Comparison of ENCODE assay signal across 20 cellular contexts in genomic region chr1:229097356-229097755, GRCh38.
DNase-seq lines count a peak whose midpoint lies in the region; ATAC-seq, FAIRE-seq and TF ChIP-seq lines count a peak whose summit lies in the region.
"Had no signal": no experiment of that assay in that cellular context is flagged by ENCODE, and none has a peak within 500 bp of the region (broad histone marks: within the 10 kb centered on the region; RNA-seq: fewer than 3 reads in every experiment).

No MANE protein-coding gene starts in this region.

- H3K79me2 ChIP-seq in GM23338 (replicated peaks; ENCODE audit: insufficient read depth) (no peaks in the 10 kb centered on the region), H1 (ENCODE audit: control insufficient read depth in 1 of 2, insufficient read depth in 2 of 2, low read length in 2 of 2) (no peaks in the 10 kb centered on the region), mesendoderm (ENCODE audit: control insufficient read depth, insufficient read depth, low read length) (no peaks in the 10 kb centered on the region)

- H2BK15ac ChIP-seq in H1 (ENCODE audit: low read length) (no peak overlapping the region), mesendoderm (replicated peaks; ENCODE audit: low read depth) (no peak overlapping the region)

- ATAC-seq in GM23338, result no peak
- no peak for ATAC-seq in GM18511 (IDR thresholded peaks at IDR 0.05; ENCODE audit: unreplicated experiment)
- ATAC-seq: CD8-positive, alpha-beta T cell; GM12878; HepG2 had no signal

- H3F3A ChIP-seq in GM23338 (replicated peaks; ENCODE audit: low read depth), result peaks cover 8% of the 10 kb centered on the region

- H3K56ac ChIP-seq in H1 (replicated peaks; ENCODE audit: insufficient read length, low read depth, low read length) (no peak overlapping the region), mesendoderm (ENCODE audit: low read length) (peak overlapping the region; percentile 47)

- CTCF ChIA-PET in H1 (lab: Charles Lee; ENCODE audit: partially characterized antibody), result interaction anchor here (0.7 to 1.3 kb wide), 2 partner anchors 27 to 103 kb away, joined by 3 read pairs; no protein-coding TSS in a partner anchor

- H3K9me2 ChIP-seq in GM23338 (ENCODE audit: insufficient read depth), result peaks cover 9% of the 10 kb centered on the region; the same call in 1 of the 2 replicates

- H3K9me3 Mint-ChIP-seq in GM23338 (peaks cover 6% of the 10 kb centered on the region; the same call in 2 of the 3 replicates), type B pancreatic cell (peaks cover 9% of the 10 kb centered on the region)

- no peak overlapping the region; the same call in 1 of the 2 replicates for H2BK12ac ChIP-seq in H1 (ENCODE audit: low read depth, low read length)

- H3K4me2 ChIP-seq in GM23338 (no peak overlapping the region), H1 (ENCODE audit: insufficient read depth in 1 of 2, low read depth in 2 of 2, low read length in 2 of 2) (no peak overlapping the region), mesendoderm (ENCODE audit: low read length) (no peak overlapping the region)
- H3K4me2 ChIP-seq: BLaER1 had no signal

- no peak for TF ChIP-seq EP300 in H1 (IDR thresholded peaks at IDR 0.05; ENCODE audit: borderline replicate concordance in 1 of 2, low read depth in 2 of 2, low read length in 2 of 2)

- no peak for TF ChIP-seq POLR2A in H1 (IDR thresholded peaks at IDR 0.05; ENCODE audit: control extremely low read depth in 1 of 2, low read depth in 2 of 2, low read length in 2 of 2)

- H4K8ac ChIP-seq in H1 (ENCODE audit: extremely low read depth, insufficient read depth, low read length), result no peak overlapping the region
- no peak overlapping the region for H4K8ac ChIP-seq in mesendoderm (ENCODE audit: low read depth, low read length)

- H3K23ac ChIP-seq in H1 (ENCODE audit: insufficient read length) (no peak overlapping the region), mesendoderm (ENCODE audit: low read length) (peak overlapping the region; percentile 34)

- H3K23me2 ChIP-seq in H1 (ENCODE audit: low read depth, low read length), result peaks cover 3% of the 10 kb centered on the region

- H2AFZ ChIP-seq in GM23338 (no peak overlapping the region), H1 (ENCODE audit: low read length) (no peak overlapping the region)
- H2AFZ ChIP-seq: GM23248 had no signal

- 90% methylated on average over 7 of the region's 7 CpGs; no CpG with 5 or more reads in 1 of the 2 experiments for WGBS in H1 (ENCODE audit: extremely low coverage in 1 of 2, insufficient coverage in 1 of 2, insufficient read length in 1 of 2, insufficient replicate concordance in 2 of 2, low coverage in 1 of 2, low lambda C conversion rate in 2 of 2, missing lambda C conversion rate in 1 of 2), 2 experiments
- WGBS in mesendoderm (ENCODE audit: extremely low coverage, insufficient coverage, low lambda C conversion rate), result no CpG with 5 or more reads among the region's 7 CpGs

- H3K9ac ChIP-seq in H1 (replicated peaks in 1 of 4; ENCODE audit: extremely low read depth in 1 of 4, low read depth in 3 of 4, low read length in 3 of 4) (no peak overlapping the region), mesendoderm (ENCODE audit: low read length) (no peak overlapping the region)
- H3K9ac ChIP-seq: BLaER1, GM23248 had no signal

- H3K27ac ChIP-seq in GM23338 (ENCODE audit: low read depth), result no peak overlapping the region
- H3K27ac ChIP-seq in H1 (ENCODE audit: low read depth, low read length), result no peak overlapping the region
- H3K27ac ChIP-seq in mesendoderm (ENCODE audit: low read depth, low read length), result no peak overlapping the region
- H3K27ac ChIP-seq: BLaER1, GM23248 had no signal

- no peaks in the 10 kb centered on the region for H4K20me1 ChIP-seq in GM23338 (replicated peaks; ENCODE audit: insufficient read depth)
- H4K20me1 ChIP-seq in H1 (replicated peaks in 1 of 2; ENCODE audit: control insufficient read depth in 1 of 2, insufficient read depth in 2 of 2, low read length in 2 of 2), result no peaks in the 10 kb centered on the region
- H4K20me1 ChIP-seq: BLaER1 had no signal

- H3K4me1 Mint-ChIP-seq in GM23338, result peaks cover 46% of the 10 kb centered on the region
- H3K4me1 Mint-ChIP-seq in type B pancreatic cell (ENCODE audit: unreplicated experiment), result peaks cover 53% of the 10 kb centered on the region
- H3K4me1 Mint-ChIP-seq: CD14-positive monocyte had no signal

- H3K18ac ChIP-seq in H1 (ENCODE audit: extremely low read depth, low read length) (peak overlapping the region; percentile 33; the same call in 1 of the 2 replicates), mesendoderm (ENCODE audit: low read length) (peak overlapping the region; percentile 4)

- H3K27me3 Mint-ChIP-seq in GM23338 (ENCODE audit: insufficient read depth, low read depth, poor library complexity) (peaks cover 1% of the 10 kb centered on the region), type B pancreatic cell (no peaks in the 10 kb centered on the region)

- H3K36me3 Mint-ChIP-seq in GM23338 (ENCODE audit: low read depth), result peaks cover 8% of the 10 kb centered on the region; the same call in 2 of the 3 replicates
- no peaks in the 10 kb centered on the region for H3K36me3 Mint-ChIP-seq in type B pancreatic cell
- H3K36me3 Mint-ChIP-seq: CD14-positive monocyte; CD8-positive, alpha-beta T cell; IgD-negative memory B cell had no signal

- no peak overlapping the region for H2BK5ac ChIP-seq in H1 (ENCODE audit: low read depth, low read length)
- no peak overlapping the region for H2BK5ac ChIP-seq in mesendoderm (ENCODE audit: low read length)

- H2BK20ac ChIP-seq in H1 (ENCODE audit: low read length), result peak overlapping the region; percentile 38; the same call in 1 of the 2 replicates

- no peak overlapping the region for H2BK120ac ChIP-seq in H1 (replicated peaks; ENCODE audit: low read depth, low read length)
- no peak overlapping the region for H2BK120ac ChIP-seq in mesendoderm (ENCODE audit: low read depth, low read length)

- H3K14ac ChIP-seq in H1 (ENCODE audit: insufficient read length), result no peak overlapping the region

- DNase-seq in GM23338 (ENCODE audit: low spot score), result no peak
- DNase-seq in H1 (ENCODE audit: low read depth in 1 of 2, low spot score in 2 of 2), result no peak
- DNase-seq in mesendoderm, result no peak
- DNase-seq in type B pancreatic cell (ENCODE audit: extremely low spot score, unreplicated experiment), result no peak
- no peak for DNase-seq in hepatic stellate cell (ENCODE audit: low spot score)
- DNase-seq in SHP77 treated with DMSO at 0.1 percent for 48 hours (lab: John Stamatoyannopoulos, UW), result no peak
- DNase-seq: 8988T; Calu3; CD8-positive, alpha-beta T cell; DMS79 treated with DMSO at 0.1 percent for 48 hours; EL; GM23248; H7 had no signal

- H3K4me3 ChIP-seq in GM23338 (no peak overlapping the region), H1 (ENCODE audit: extremely low read depth in 1 of 4, insufficient read depth in 2 of 4, low read depth in 3 of 4, low read length in 4 of 4) (no peak overlapping the region), mesendoderm (ENCODE audit: low read length) (no peak overlapping the region)
- H3K4me3 ChIP-seq: BLaER1, GM12878, GM23248 had no signal

- no peaks in the 10 kb centered on the region for H3K79me1 ChIP-seq in H1 (ENCODE audit: low read depth, low read length)
- H3K79me1 ChIP-seq in mesendoderm (ENCODE audit: low read length), result no peaks in the 10 kb centered on the region

- H2AK5ac ChIP-seq in H1 (ENCODE audit: low read depth, low read length), result no peak overlapping the region
- no peak overlapping the region for H2AK5ac ChIP-seq in mesendoderm (ENCODE audit: low read length)

- H3K4me1 ChIP-seq in GM23338 (ENCODE audit: insufficient read depth), result peaks cover 25% of the 10 kb centered on the region
- peaks cover 15 to 22% (median 19%) of the 10 kb centered on the region in 4 experiments for H3K4me1 ChIP-seq in H1 (replicated peaks in 1 of 4; ENCODE audit: control insufficient read depth in 3 of 4, insufficient read depth in 4 of 4, low read length in 3 of 4)
- H3K4me1 ChIP-seq in mesendoderm (ENCODE audit: control insufficient read depth, low read depth, low read length), result peaks cover 24% of the 10 kb centered on the region

- peaks cover 0 to 7% of the 10 kb centered on the region in 2 experiments for H3K9me3 ChIP-seq in H1 (ENCODE audit: insufficient read depth in 2 of 2, low read depth in 1 of 2, low read length in 1 of 2)

- H3K36me3 ChIP-seq in GM23338 (ENCODE audit: insufficient read depth), result 0 out of 2 replicates have a peak, but pooled peaks cover 3% of the 10 kb centered on the region
- H3K36me3 ChIP-seq in H1 (ENCODE audit: control insufficient read depth in 2 of 4, insufficient read depth in 4 of 4, low read length in 3 of 4), result no peaks in the 10 kb centered on the region
- H3K36me3 ChIP-seq in mesendoderm (ENCODE audit: control insufficient read depth, insufficient read depth, low read length), result no peaks in the 10 kb centered on the region
- H3K36me3 ChIP-seq: BLaER1 had no signal

- POLR2A ChIA-PET in H1 (lab: Charles Lee; ENCODE audit: partially characterized antibody), result no interaction called here

- no peaks in the 10 kb centered on the region for H3K27me3 ChIP-seq in GM23338 (ENCODE audit: insufficient read depth)
- 0 out of 7 replicates have a peak, but pooled peaks cover 0 to 2% (median 0%) of the 10 kb centered on the region in 4 experiments for H3K27me3 ChIP-seq in H1 (replicated peaks in 1 of 4; ENCODE audit: control insufficient read depth in 3 of 4, extremely low read depth in 1 of 4, insufficient read depth in 3 of 4, low read length in 3 of 4)
- H3K27me3 ChIP-seq in mesendoderm (ENCODE audit: insufficient read depth, low read length, poor library complexity), result no peaks in the 10 kb centered on the region
- H3K27me3 ChIP-seq: BLaER1 had no signal

- no peak overlapping the region for H3K4ac ChIP-seq in H1 (replicated peaks; ENCODE audit: insufficient read length, low read depth, low read length)
- H3K4ac ChIP-seq in mesendoderm (ENCODE audit: low read depth, low read length), result no peak overlapping the region

- H3K4me3 Mint-ChIP-seq in GM23338, result no peak overlapping the region
- H3K4me3 Mint-ChIP-seq in type B pancreatic cell, result no peak overlapping the region
- H3K4me3 Mint-ChIP-seq: CD8-positive, alpha-beta T cell; IgD-negative memory B cell had no signal

- H3K27ac Mint-ChIP-seq in GM23338 (peak overlapping the region; percentile 69; the same call in 1 of the 2 replicates), type B pancreatic cell (peak overlapping the region; percentile 26)
- H3K27ac Mint-ChIP-seq: CD14-positive monocyte; CD8-positive, alpha-beta T cell had no signal

- no peak for FAIRE-seq in H1 (lab: Jason Lieb, UNC)
- FAIRE-seq: GM12878, GM19239, HepG2 had no signal

- TF ChIP-seq CTCF in GM23338 (conservative IDR thresholded peaks at IDR 0.05; ENCODE audit: low read depth in 2 of 2) (no peak), H1 (IDR thresholded peaks at IDR 0.05; ENCODE audit: control extremely low read depth in 1 of 3, insufficient read depth in 1 of 3, low read depth in 1 of 3, low read length in 3 of 3) (no peak), type B pancreatic cell (conservative IDR thresholded peaks at IDR 0.05) (no peak)

- H4K91ac ChIP-seq in H1 (replicated peaks; ENCODE audit: insufficient read length, low read length), result no peak overlapping the region

- TF ChIP-seq RAD21 in H1 (IDR thresholded peaks at IDR 0.05 in 1 of 2, conservative IDR thresholded peaks at IDR 0.05 in 1 of 2; ENCODE audit: low read depth in 2 of 2, low read length in 2 of 2), result no peak

- H4K5ac ChIP-seq in H1 (ENCODE audit: insufficient read length, low read depth, low read length) (no peak overlapping the region), mesendoderm (ENCODE audit: low read length) (no peak overlapping the region)
